8 cellular contexts compared by ENCODE assay signal in genomic region chr1:91732291-91732953, GRCh38.
DNase-seq lines count a peak whose midpoint lies in the region; ATAC-seq, FAIRE-seq and TF ChIP-seq lines count a peak whose summit lies in the region.

No MANE protein-coding gene starts in this region.

- peak; percentile 81 for DNase-seq in HFFc6
- peak; percentile 65 for DNase-seq in activated CD4-positive, alpha-beta memory T cell treated with anti-CD3 and anti-CD28 coated beads for 36 hours
- DNase-seq in iris pigment epithelial cell (ENCODE audit: low read depth): peak; percentile 91
- no peak for DNase-seq in NCI-H1105 (lab: John Stamatoyannopoulos, UW)
- no peak for DNase-seq in D721Med (ENCODE audit: insufficient read length, low spot score)

- no peak overlapping the region for H3K9ac ChIP-seq in BLaER1

- H3K36me3 Mint-ChIP-seq in HFFc6 (ENCODE audit: low read depth): peaks cover 51% of the 10 kb centered on the region
- peaks cover 18% of the 10 kb centered on the region for H3K36me3 Mint-ChIP-seq in activated CD4-positive, alpha-beta memory T cell treated with anti-CD3 and anti-CD28 coated beads for 36 hours

- H3K4me3 ChIP-seq in BLaER1 (no peak overlapping the region), thymus (ENCODE audit: low read length) (no peak overlapping the region)

- H3K36me3 ChIP-seq in BLaER1: 0 out of 2 replicates have a peak, but pooled peaks cover 2% of the 10 kb centered on the region
- no peaks in the 10 kb centered on the region for H3K36me3 ChIP-seq in thymus (ENCODE audit: control insufficient read depth, insufficient read depth)

- intact Hi-C loops in activated CD4-positive, alpha-beta memory T cell treated with anti-CD3 and anti-CD28 coated beads for 36 hours (cut with micrococcal nuclease): loop anchor here (1.0 kb wide), 1 partner anchor 19 kb away; no protein-coding TSS in a partner anchor

- H3K4me2 ChIP-seq in BLaER1: peak overlapping the region; percentile 87

- H3K27ac ChIP-seq in BLaER1 (no peak overlapping the region), thymus (ENCODE audit: low read depth) (peak overlapping the region; percentile 15)

- H3K27me3 ChIP-seq in BLaER1: no peaks in the 10 kb centered on the region
- no peaks in the 10 kb centered on the region for H3K27me3 ChIP-seq in thymus (ENCODE audit: control insufficient read depth, insufficient read depth)

- peaks cover 6% of the 10 kb centered on the region for H3K27me3 Mint-ChIP-seq in HFFc6 (ENCODE audit: insufficient read depth)
- H3K27me3 Mint-ChIP-seq in activated CD4-positive, alpha-beta memory T cell treated with anti-CD3 and anti-CD28 coated beads for 36 hours: no peaks in the 10 kb centered on the region

- ATAC-seq in GM21360 (IDR thresholded peaks at IDR 0.05; ENCODE audit: unreplicated experiment): no peak

- H3K4me1 Mint-ChIP-seq in HFFc6 (ENCODE audit: low read depth): peaks cover 66% of the 10 kb centered on the region
- H3K4me1 Mint-ChIP-seq in activated CD4-positive, alpha-beta memory T cell treated with anti-CD3 and anti-CD28 coated beads for 36 hours (ENCODE audit: low read depth): peaks cover 50% of the 10 kb centered on the region

- H3K4me1 ChIP-seq in BLaER1 (peaks cover 45% of the 10 kb centered on the region), thymus (ENCODE audit: control insufficient read depth, insufficient read depth, low read length) (peaks cover 3% of the 10 kb centered on the region)

- POLR2A ChIA-PET in activated CD4-positive, alpha-beta memory T cell treated with anti-CD3 and anti-CD28 coated beads for 36 hours (lab: Charles Lee): interaction anchor here (0.8 to 2.5 kb wide), 5 partner anchors 19 to 230 kb away, joined by 3 to 16 read pairs (median 7); no protein-coding TSS in a partner anchor

- H3K27ac Mint-ChIP-seq in HFFc6: peak overlapping the region; percentile 86
- peak overlapping the region; percentile 29 for H3K27ac Mint-ChIP-seq in activated CD4-positive, alpha-beta memory T cell treated with anti-CD3 and anti-CD28 coated beads for 36 hours

- FAIRE-seq in D721Med (lab: Jason Lieb, UNC): no peak

- H3K4me3 Mint-ChIP-seq in HFFc6: peak overlapping the region; percentile 75
- peak overlapping the region; percentile 24 for H3K4me3 Mint-ChIP-seq in activated CD4-positive, alpha-beta memory T cell treated with anti-CD3 and anti-CD28 coated beads for 36 hours

- CTCF ChIA-PET in activated CD4-positive, alpha-beta memory T cell treated with anti-CD3 and anti-CD28 coated beads for 36 hours (lab: Charles Lee): interaction anchor here (0.8 to 2.4 kb wide), 6 partner anchors 20 to 448 kb away, joined by 3 to 6 read pairs (median 4); no protein-coding TSS in a partner anchor

- no peaks in the 10 kb centered on the region for H3K9me3 ChIP-seq in BLaER1
- no peaks in the 10 kb centered on the region for H3K9me3 ChIP-seq in thymus (ENCODE audit: control insufficient read depth)

- H4K20me1 ChIP-seq in BLaER1: no peaks in the 10 kb centered on the region

- WGBS in thymus: 85% methylated on average over 12 of the region's 12 CpGs

- TF ChIP-seq CTCF in HFFc6 (IDR thresholded peaks at IDR 0.05) (no peak), D721Med (IDR thresholded peaks at IDR 0.05; ENCODE audit: insufficient read depth, missing control alignments) (no peak)

- no peaks in the 10 kb centered on the region for H3K9me3 Mint-ChIP-seq in HFFc6
- H3K9me3 Mint-ChIP-seq in activated CD4-positive, alpha-beta memory T cell treated with anti-CD3 and anti-CD28 coated beads for 36 hours: no peaks in the 10 kb centered on the region

Comparison
In these comparisons a context has a peak if more than half of its experiments do, and no peak if none do; other contexts are left out.
1. DNase-seq: peak in HFFc6 (single experiment), activated CD4-positive, alpha-beta memory T cell treated with anti-CD3 and anti-CD28 coated beads for 36 hours (single experiment) and iris pigment epithelial cell (single experiment); none in NCI-H1105 (single experiment) and D721Med (single experiment).